In the genomic region with DNA sequence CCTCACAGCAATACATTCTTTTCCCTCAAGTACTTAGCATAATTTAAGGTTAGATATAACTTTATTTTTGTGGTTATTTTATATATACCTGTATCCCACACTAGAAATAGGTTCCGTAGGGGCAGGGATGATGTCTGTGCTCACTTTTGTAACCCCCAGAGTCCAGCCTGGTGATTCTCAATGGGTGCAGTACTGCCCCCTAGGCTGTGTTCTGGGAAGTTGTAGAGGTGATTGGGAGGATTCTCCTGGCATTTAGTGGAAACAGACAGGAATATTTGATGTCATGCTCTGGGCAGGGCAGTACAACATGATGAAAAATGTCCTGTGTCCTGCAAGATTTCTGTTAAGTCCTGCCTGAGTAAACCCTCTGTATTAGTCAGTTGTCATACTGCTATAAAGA, we compare ENCODE assay signal across 1 cellular context.
TF ChIP-seq lines count a peak whose summit lies in the region.

No MANE protein-coding gene starts in this region.

TF ChIP-seq in H1, 55 proteins besides CTCF, POLR2A, EP300 and RAD21:
- TF ChIP-seq BRCA1 (IDR thresholded peaks at IDR 0.05; ENCODE audit: low read depth, low read length) (no peak), GABPA (IDR thresholded peaks at IDR 0.05; ENCODE audit: borderline replicate concordance, insufficient read depth, low read length) (no peak), FOSL1 (IDR thresholded peaks at IDR 0.05; ENCODE audit: insufficient read depth, low read depth, low read length) (no peak), RNF2 (IDR thresholded peaks at IDR 0.05; ENCODE audit: borderline replicate concordance, low read depth, low read length, missing control alignments, poor library complexity, severe bottlenecking) (no peak), ZNF274 (IDR thresholded peaks at IDR 0.05; ENCODE audit: borderline replicate concordance, extremely low read depth, low read length) (no peak), CHD2 (IDR thresholded peaks at IDR 0.05; ENCODE audit: low read length) (no peak)
- TF ChIP-seq, protein P1, sequence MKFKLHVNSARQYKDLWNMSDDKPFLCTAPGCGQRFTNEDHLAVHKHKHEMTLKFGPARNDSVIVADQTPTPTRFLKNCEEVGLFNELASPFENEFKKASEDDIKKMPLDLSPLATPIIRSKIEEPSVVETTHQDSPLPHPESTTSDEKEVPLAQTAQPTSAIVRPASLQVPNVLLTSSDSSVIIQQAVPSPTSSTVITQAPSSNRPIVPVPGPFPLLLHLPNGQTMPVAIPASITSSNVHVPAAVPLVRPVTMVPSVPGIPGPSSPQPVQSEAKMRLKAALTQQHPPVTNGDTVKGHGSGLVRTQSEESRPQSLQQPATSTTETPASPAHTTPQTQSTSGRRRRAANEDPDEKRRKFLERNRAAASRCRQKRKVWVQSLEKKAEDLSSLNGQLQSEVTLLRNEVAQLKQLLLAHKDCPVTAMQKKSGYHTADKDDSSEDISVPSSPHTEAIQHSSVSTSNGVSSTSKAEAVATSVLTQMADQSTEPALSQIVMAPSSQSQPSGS (IDR thresholded peaks at IDR 0.05; ENCODE audit: low read length) = no peak
- TF ChIP-seq, protein P2, sequence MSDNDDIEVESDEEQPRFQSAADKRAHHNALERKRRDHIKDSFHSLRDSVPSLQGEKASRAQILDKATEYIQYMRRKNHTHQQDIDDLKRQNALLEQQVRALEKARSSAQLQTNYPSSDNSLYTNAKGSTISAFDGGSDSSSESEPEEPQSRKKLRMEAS (IDR thresholded peaks at IDR 0.05) = no peak
